3 cellular contexts compared by ENCODE assay signal in genomic region chr3:133797396-133798105, GRCh38.
TF ChIP-seq lines count a peak whose summit lies in the region.

No MANE protein-coding gene starts in this region.

TF ChIP-seq in HEK293, 187 proteins besides CTCF, POLR2A, EP300 and RAD21:
- no peak for TF ChIP-seq ELK4 (IDR thresholded peaks at IDR 0.05; ENCODE audit: borderline replicate concordance, low read depth, low read length)
- TF ChIP-seq, protein P1, sequence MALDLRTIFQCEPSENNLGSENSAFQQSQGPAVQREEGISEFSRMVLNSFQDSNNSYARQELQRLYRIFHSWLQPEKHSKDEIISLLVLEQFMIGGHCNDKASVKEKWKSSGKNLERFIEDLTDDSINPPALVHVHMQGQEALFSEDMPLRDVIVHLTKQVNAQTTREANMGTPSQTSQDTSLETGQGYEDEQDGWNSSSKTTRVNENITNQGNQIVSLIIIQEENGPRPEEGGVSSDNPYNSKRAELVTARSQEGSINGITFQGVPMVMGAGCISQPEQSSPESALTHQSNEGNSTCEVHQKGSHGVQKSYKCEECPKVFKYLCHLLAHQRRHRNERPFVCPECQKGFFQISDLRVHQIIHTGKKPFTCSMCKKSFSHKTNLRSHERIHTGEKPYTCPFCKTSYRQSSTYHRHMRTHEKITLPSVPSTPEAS (tag by site-specific recombination; IDR thresholded peaks at IDR 0.05) = no peak
- no peak for TF ChIP-seq ZNF138 (tag by site-specific recombination; IDR thresholded peaks at IDR 0.05; ENCODE audit: borderline replicate concordance)
- TF ChIP-seq ZNF335 (tag by site-specific recombination; conservative IDR thresholded peaks at IDR 0.05) = 0 out of 2 replicates have a peak, but pooled peaks have one; percentile 16
- TF ChIP-seq ZNF155 (tag by site-specific recombination; IDR thresholded peaks at IDR 0.05) = no peak
- no peak for TF ChIP-seq ZNF514 (tag by site-specific recombination; IDR thresholded peaks at IDR 0.05)
- no peak for TF ChIP-seq PRDM2 (tag by site-specific recombination; IDR thresholded peaks at IDR 0.05; ENCODE audit: borderline replicate concordance)

TF ChIP-seq in K562, 482 proteins besides CTCF, POLR2A, EP300 and RAD21:
- TF ChIP-seq MGA (IDR thresholded peaks at IDR 0.05) = no peak
- TF ChIP-seq, protein P2, sequence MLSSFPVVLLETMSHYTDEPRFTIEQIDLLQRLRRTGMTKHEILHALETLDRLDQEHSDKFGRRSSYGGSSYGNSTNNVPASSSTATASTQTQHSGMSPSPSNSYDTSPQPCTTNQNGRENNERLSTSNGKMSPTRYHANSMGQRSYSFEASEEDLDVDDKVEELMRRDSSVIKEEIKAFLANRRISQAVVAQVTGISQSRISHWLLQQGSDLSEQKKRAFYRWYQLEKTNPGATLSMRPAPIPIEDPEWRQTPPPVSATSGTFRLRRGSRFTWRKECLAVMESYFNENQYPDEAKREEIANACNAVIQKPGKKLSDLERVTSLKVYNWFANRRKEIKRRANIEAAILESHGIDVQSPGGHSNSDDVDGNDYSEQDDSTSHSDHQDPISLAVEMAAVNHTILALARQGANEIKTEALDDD (IDR thresholded peaks at IDR 0.05) = 0 out of 2 replicates have a peak, but pooled peaks have one; percentile 28

TF ChIP-seq in HEK293T, 16 proteins besides CTCF, POLR2A, EP300 and RAD21 (continued from another document):
- TF ChIP-seq LEF1 (IDR thresholded peaks at IDR 0.05; ENCODE audit: borderline replicate concordance) (no peak), CTBP1 (IDR thresholded peaks at IDR 0.05; ENCODE audit: borderline replicate concordance) (no peak), ELF4 (IDR thresholded peaks at IDR 0.05) (no peak), TARDBP (IDR thresholded peaks at IDR 0.05) (no peak), NFRKB (IDR thresholded peaks at IDR 0.05) (no peak), BHLHE40 (IDR thresholded peaks at IDR 0.05; ENCODE audit: borderline replicate concordance) (no peak), L3MBTL2 (conservative IDR thresholded peaks at IDR 0.05) (no peak), HDGF (IDR thresholded peaks at IDR 0.05; ENCODE audit: borderline replicate concordance) (no peak), ZNF384 (IDR thresholded peaks at IDR 0.05) (no peak), SUZ12 (IDR thresholded peaks at IDR 0.05) (no peak), SP1 (IDR thresholded peaks at IDR 0.05) (no peak), FOXK2 (IDR thresholded peaks at IDR 0.05) (no peak)
